ENCODE assay signal across 7 cellular contexts in the genomic region with DNA sequence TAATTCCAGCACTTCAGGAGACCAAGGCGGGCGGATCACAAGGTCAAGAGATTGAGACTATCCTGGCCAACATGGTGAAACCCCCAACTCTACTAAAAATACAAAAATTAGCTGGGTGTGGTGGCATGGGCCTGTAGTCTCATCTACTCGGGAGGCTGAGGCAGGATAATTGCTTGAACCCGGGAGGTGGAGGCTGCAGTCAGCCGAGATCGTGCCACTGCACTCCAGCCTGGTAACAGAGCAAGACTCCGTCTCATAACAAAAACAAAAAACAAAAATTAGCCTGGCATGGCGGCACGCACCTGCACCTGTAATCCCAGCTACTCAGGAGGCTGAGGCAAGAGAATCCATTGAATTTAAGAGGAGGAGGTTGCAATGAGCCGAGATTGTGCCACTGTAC. TPM values are rescaled to one million over a fixed set of nuclear protein-coding genes. Genes with fewer than 3 reads are reported as not detected.
DNase-seq lines count a peak whose midpoint lies in the region; ATAC-seq and TF ChIP-seq lines count a peak whose summit lies in the region.
"Not testable (repeated sequence)": the region's sequence is repeated elsewhere in the genome, so short reads cannot be mapped to it uniquely, and the experiment has no call there.

No MANE protein-coding gene starts in this region.

- not testable (repeated sequence) for H3K27me3 Mint-ChIP-seq in T-helper 17 cell; activated T-helper 2 cell treated with anti-CD3 and anti-CD28 coated beads, Interferon-gamma antibody, Interleukin-2, Interleukin-4, amounts not matched to agents 10 μg/mL and 5 μg/mL and 100 μg/mL, durations not matched to agents 14 hours and 24 hours and 36 hours (ENCODE audit: low read depth); central memory CD8-positive, alpha-beta T cell; naive thymus-derived CD4-positive, alpha-beta T cell

- H3K27ac Mint-ChIP-seq in T-helper 17 cell: peak overlapping the region; percentile 93
- H3K27ac Mint-ChIP-seq in activated T-helper 2 cell treated with anti-CD3 and anti-CD28 coated beads, Interferon-gamma antibody, Interleukin-2, Interleukin-4, amounts not matched to agents 10 μg/mL and 5 μg/mL and 100 μg/mL, durations not matched to agents 14 hours and 24 hours and 36 hours: peak overlapping the region; percentile 95
- peak overlapping the region; percentile 98 for H3K27ac Mint-ChIP-seq in central memory CD8-positive, alpha-beta T cell (ENCODE audit: low read depth)
- peak overlapping the region; percentile 78 to 96 (median 86) for H3K27ac Mint-ChIP-seq in naive thymus-derived CD4-positive, alpha-beta T cell

- ATAC-seq in T-helper 17 cell; central memory CD8-positive, alpha-beta T cell (replicated peaks; ENCODE audit: extremely low read depth, poor library complexity, severe bottlenecking); naive thymus-derived CD4-positive, alpha-beta T cell; stimulated activated naive CD8-positive, alpha-beta T cell treated with anti-CD3 and anti-CD28 coated beads, Interleukin-15, Interleukin-2, amounts not matched to agents 100 U/mL and 50 U/mL, for 24 hours: not testable (repeated sequence)

- intact Hi-C loops in activated T-helper 2 cell treated with anti-CD3 and anti-CD28 coated beads, Interferon-gamma antibody, Interleukin-2, Interleukin-4, amounts not matched to agents 10 μg/mL and 5 μg/mL and 100 μg/mL, durations not matched to agents 14 hours and 24 hours and 36 hours (cut with micrococcal nuclease); naive thymus-derived CD4-positive, alpha-beta T cell (cut with micrococcal nuclease): not testable (repeated sequence)

- POLR2A ChIA-PET in naive thymus-derived CD4-positive, alpha-beta T cell (lab: Charles Lee): interaction anchor here (0.9 to 1.6 kb wide), 3 partner anchors 14 to 121 kb away, joined by 4 to 8 read pairs (median 5); no protein-coding TSS in a partner anchor

- H3K27ac ChIP-seq in naive thymus-derived CD4-positive, alpha-beta T cell (ENCODE audit: low read depth, low read length): peak overlapping the region; percentile 76

- H3K4me3 ChIP-seq in GM12865 (ENCODE audit: low read depth, low read length): peak overlapping the region; percentile 40
- H3K4me3 ChIP-seq in naive thymus-derived CD4-positive, alpha-beta T cell (ENCODE audit: low read length): not testable (repeated sequence)

- not testable (repeated sequence) for H3K36me3 Mint-ChIP-seq in T-helper 17 cell (ENCODE audit: low read depth)
- H3K36me3 Mint-ChIP-seq in activated T-helper 2 cell treated with anti-CD3 and anti-CD28 coated beads, Interferon-gamma antibody, Interleukin-2, Interleukin-4, amounts not matched to agents 10 μg/mL and 5 μg/mL and 100 μg/mL, durations not matched to agents 14 hours and 24 hours and 36 hours (ENCODE audit: low read depth): peaks cover 76% of the 10 kb centered on the region
- H3K36me3 Mint-ChIP-seq in central memory CD8-positive, alpha-beta T cell (ENCODE audit: insufficient read depth): peaks cover 45% of the 10 kb centered on the region
- H3K36me3 Mint-ChIP-seq in naive thymus-derived CD4-positive, alpha-beta T cell: peaks cover 4 to 32% (median 15%) of the 10 kb centered on the region in 5 donors

- H3K27me3 ChIP-seq in naive thymus-derived CD4-positive, alpha-beta T cell (ENCODE audit: control insufficient read depth in 2 of 2, insufficient read depth in 2 of 2, low read length in 2 of 2): not testable (repeated sequence)

- peaks cover 33 to 49% of the 10 kb centered on the region in 2 donors for H3K4me1 ChIP-seq in naive thymus-derived CD4-positive, alpha-beta T cell (ENCODE audit: control insufficient read depth in 2 of 2, insufficient read depth in 2 of 2, low read length in 2 of 2)

- not testable (repeated sequence) for H3K36me3 ChIP-seq in naive thymus-derived CD4-positive, alpha-beta T cell (ENCODE audit: control insufficient read depth in 2 of 3, insufficient read depth in 3 of 3, low read length in 3 of 3)

- H3K9me3 ChIP-seq in T-helper 17 cell (ENCODE audit: control insufficient read depth, low read length, poor library complexity, severe bottlenecking); naive thymus-derived CD4-positive, alpha-beta T cell (ENCODE audit: control insufficient read depth in 2 of 3, low read length in 3 of 3): not testable (repeated sequence)

- DNase-seq in GM12865 (ENCODE audit: low read depth); T-helper 17 cell; activated T-helper 2 cell treated with anti-CD3 and anti-CD28 coated beads, Interferon-gamma antibody, Interleukin-2, Interleukin-4, amounts not matched to agents 10 μg/mL and 5 μg/mL and 100 μg/mL, durations not matched to agents 14 hours and 24 hours and 36 hours (ENCODE audit: low spot score); central memory CD8-positive, alpha-beta T cell (ENCODE audit: low spot score in 2 of 2); naive thymus-derived CD4-positive, alpha-beta T cell: not testable (repeated sequence)
- DNase-seq in activated CD8-positive, alpha-beta memory T cell treated with anti-CD3 and anti-CD28 coated beads for 24 hours: peak; percentile 54
- peak; percentile 2 for DNase-seq in stimulated activated naive CD8-positive, alpha-beta T cell treated with anti-CD3 and anti-CD28 coated beads, Interleukin-15, Interleukin-2, amounts not matched to agents 100 U/mL and 50 U/mL, for 24 hours

- H3K4me3 Mint-ChIP-seq in T-helper 17 cell: peak overlapping the region; percentile 70
- H3K4me3 Mint-ChIP-seq in activated T-helper 2 cell treated with anti-CD3 and anti-CD28 coated beads, Interferon-gamma antibody, Interleukin-2, Interleukin-4, amounts not matched to agents 10 μg/mL and 5 μg/mL and 100 μg/mL, durations not matched to agents 14 hours and 24 hours and 36 hours (ENCODE audit: low read depth): not testable (repeated sequence)
- H3K4me3 Mint-ChIP-seq in central memory CD8-positive, alpha-beta T cell: peak overlapping the region; percentile 55
- peak overlapping the region in 5 of 10 donors; percentile 4 to 59 (median 16) for H3K4me3 Mint-ChIP-seq in naive thymus-derived CD4-positive, alpha-beta T cell

- not testable (repeated sequence) for TF ChIP-seq CTCF in GM12865 (IDR thresholded peaks at IDR 0.05; ENCODE audit: insufficient read depth, low read depth, low read length, missing control alignments)

- H3K4me1 Mint-ChIP-seq in T-helper 17 cell: peaks cover 40% of the 10 kb centered on the region
- peaks cover 59% of the 10 kb centered on the region for H3K4me1 Mint-ChIP-seq in activated T-helper 2 cell treated with anti-CD3 and anti-CD28 coated beads, Interferon-gamma antibody, Interleukin-2, Interleukin-4, amounts not matched to agents 10 μg/mL and 5 μg/mL and 100 μg/mL, durations not matched to agents 14 hours and 24 hours and 36 hours (ENCODE audit: low read depth)
- peaks cover 75% of the 10 kb centered on the region for H3K4me1 Mint-ChIP-seq in central memory CD8-positive, alpha-beta T cell
- H3K4me1 Mint-ChIP-seq in naive thymus-derived CD4-positive, alpha-beta T cell: peaks cover 55 to 86% (median 72%) of the 10 kb centered on the region in 7 donors

- CTCF ChIA-PET in naive thymus-derived CD4-positive, alpha-beta T cell (lab: Charles Lee): not testable (repeated sequence)

- not testable (repeated sequence) for H3K9me3 Mint-ChIP-seq in activated T-helper 2 cell treated with anti-CD3 and anti-CD28 coated beads, Interferon-gamma antibody, Interleukin-2, Interleukin-4, amounts not matched to agents 10 μg/mL and 5 μg/mL and 100 μg/mL, durations not matched to agents 14 hours and 24 hours and 36 hours; central memory CD8-positive, alpha-beta T cell; naive thymus-derived CD4-positive, alpha-beta T cell

RNA-seq across cellular contexts. Expression of a gene that starts 33.4 kb away (rescaled TPM):
- 100 to 1,000 TPM; 219 to 221 TPM for total RNA-seq in T-helper 17 cell
- total RNA-seq in activated T-helper 2 cell treated with anti-CD3 and anti-CD28 coated beads, Interferon-gamma antibody, Interleukin-2, Interleukin-4, amounts not matched to agents 10 μg/mL and 5 μg/mL and 100 μg/mL, durations not matched to agents 14 hours and 24 hours and 36 hours: 358 and 359 TPM in 2 replicates
- 100 to 1,000 TPM; 160 to 207 (median 174) TPM for total RNA-seq in naive thymus-derived CD4-positive, alpha-beta T cell
- 100 to 1,000 TPM; 138 to 160 TPM for polyA plus RNA-seq in naive thymus-derived CD4-positive, alpha-beta T cell

RNA-seq across cellular contexts. Expression of a gene that starts 44.2 kb away (rescaled TPM):
- total RNA-seq in T-helper 17 cell: 10 to 100 TPM; 22.1 to 26.2 TPM
- total RNA-seq in activated T-helper 2 cell treated with anti-CD3 and anti-CD28 coated beads, Interferon-gamma antibody, Interleukin-2, Interleukin-4, amounts not matched to agents 10 μg/mL and 5 μg/mL and 100 μg/mL, durations not matched to agents 14 hours and 24 hours and 36 hours: 22.3 and 23.7 TPM in 2 replicates
- total RNA-seq in naive thymus-derived CD4-positive, alpha-beta T cell: 10 to 100 TPM; 21.6 to 24.0 (median 22.8) TPM
- 1 to 10 TPM; 2.8 to 3.0 TPM for polyA plus RNA-seq in naive thymus-derived CD4-positive, alpha-beta T cell
